ENCODE assay signal across 28 cellular contexts in the genomic region with DNA sequence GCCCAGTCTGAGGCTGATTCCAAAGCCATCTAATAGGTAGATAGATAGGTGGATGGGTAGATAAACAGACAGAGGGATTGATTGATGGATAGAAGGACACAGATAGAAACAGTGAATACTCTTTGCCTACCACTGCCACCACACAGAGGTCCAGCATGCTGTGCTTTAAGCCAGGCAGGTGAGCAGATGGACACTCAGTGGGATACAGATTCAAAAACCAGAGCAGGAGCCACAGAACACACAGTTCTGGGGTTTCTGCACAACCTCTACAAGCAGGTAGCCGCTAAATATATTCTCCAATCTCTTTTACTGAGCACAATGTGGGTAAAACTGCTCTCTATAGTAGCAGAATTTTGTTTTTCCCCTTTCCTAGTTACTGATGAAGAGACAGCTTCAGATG. TPM values are rescaled to one million over a fixed set of nuclear protein-coding genes. Genes with fewer than 3 reads are reported as not detected.
DNase-seq lines count a peak whose midpoint lies in the region; ATAC-seq and TF ChIP-seq lines count a peak whose summit lies in the region.
"Had no signal": no experiment of that assay in that cellular context is flagged by ENCODE, and none has a peak within 500 bp of the region (broad histone marks: within the 10 kb centered on the region; RNA-seq: fewer than 3 reads in every experiment).

No MANE protein-coding gene starts in this region.

- in situ Hi-C loops in mammary epithelial cell (cut with MboI; ENCODE audit: low sequenced_read_pairs in 2 of 2), result loop anchor here in 1 of 2 donors (10.0 kb wide), 1 partner anchor 163 kb away; no protein-coding TSS in a partner anchor

- no TSS peak for BruUV-seq in mammary epithelial cell (replicated peaks; lab: Mats Ljungman, UMichigan)

- no peak overlapping the region for H3K9ac ChIP-seq in mammary epithelial cell (ENCODE audit: insufficient read depth, low read length)

- H3K9me3 ChIP-seq in mammary epithelial cell (replicated peaks; ENCODE audit: insufficient read depth, low read length) (no peaks in the 10 kb centered on the region), breast epithelium (no peaks in the 10 kb centered on the region)
- H3K9me3 ChIP-seq: Peyer's patch had no signal

- no peak overlapping the region for H3K4me3 ChIP-seq in mammary epithelial cell (replicated peaks in 1 of 3; ENCODE audit: insufficient read depth in 1 of 3, low read depth in 2 of 3, low read length in 3 of 3)
- H3K4me3 ChIP-seq in breast epithelium, result no peak overlapping the region
- H3K4me3 ChIP-seq: GM12878, Peyer's patch had no signal

- CTCF ChIA-PET in mammary epithelial cell (lab: Charles Lee; ENCODE audit: low non-redundant PET), result no interaction called here

- no peak overlapping the region for H3K4me2 ChIP-seq in mammary epithelial cell (ENCODE audit: insufficient read depth, low read depth, low read length)

- no peak for DNase-seq in mammary epithelial cell
- no peak for DNase-seq in breast epithelium (ENCODE audit: low spot score in 2 of 2)
- DNase-seq in foreskin keratinocyte, result no peak
- no peak for DNase-seq in activated effector memory CD4-positive, alpha-beta T cell treated with Interleukin-2 at 50 U/mL for 16 hours
- DNase-seq in stimulated activated naive CD8-positive, alpha-beta T cell treated with anti-CD3 and anti-CD28 coated beads, Interleukin-15, Interleukin-2, amounts not matched to agents 100 U/mL and 50 U/mL, for 24 hours, result no peak
- DNase-seq: DMS53; GDM1; Karpas-422; NCI-H1092; NCI-H1436; NCI-H187; NCI-H2081 treated with DMSO at 0.1 percent for 48 hours; NCI-H2171; NCI-H345; NCI-H510A treated with DMSO at 0.1 percent for 48 hours; NCI-H748 treated with DMSO at 0.1 percent for 48 hours; NK-92 treated with Interleukin-12 subunit alpha and Interleukin-12 subunit beta, amount 100 ng/mL, for 24 hours; Peyer's patch; SHP77 treated with DMSO at 0.1 percent for 48 hours had no signal

- H3K27ac ChIP-seq in mammary epithelial cell (ENCODE audit: insufficient read depth, low read depth, low read length) (no peak overlapping the region), breast epithelium (no peak overlapping the region), VCaP (peak overlapping the region; percentile 83), foreskin keratinocyte (no peak overlapping the region)
- H3K27ac ChIP-seq: Peyer's patch had no signal

- ATAC-seq in foreskin keratinocyte (peak; percentile 12), HG03565 (IDR thresholded peaks at IDR 0.05; ENCODE audit: unreplicated experiment) (no peak)
- ATAC-seq in stimulated activated naive CD8-positive, alpha-beta T cell treated with anti-CD3 and anti-CD28 coated beads, Interleukin-15, Interleukin-2, amounts not matched to agents 100 U/mL and 50 U/mL, for 24 hours, result no peak
- ATAC-seq: GM12878, HCT116, HepG2 had no signal

- no peak for TF ChIP-seq CTCF in mammary epithelial cell (conservative IDR thresholded peaks at IDR 0.05 in 1 of 2, IDR thresholded peaks at IDR 0.05 in 1 of 2; ENCODE audit: extremely low read depth in 1 of 2, insufficient read depth in 1 of 2, low read depth in 1 of 2, low read length in 2 of 2)
- no peak for TF ChIP-seq CTCF in breast epithelium (IDR thresholded peaks at IDR 0.05)
- no peak for TF ChIP-seq CTCF in VCaP (conservative IDR thresholded peaks at IDR 0.05)
- TF ChIP-seq CTCF in foreskin keratinocyte (conservative IDR thresholded peaks at IDR 0.05), result no peak

- H4K20me1 ChIP-seq in mammary epithelial cell (ENCODE audit: insufficient read depth, low read length), result no peaks in the 10 kb centered on the region

- H3K27me3 ChIP-seq in mammary epithelial cell (ENCODE audit: insufficient read depth, low read length) (no peaks in the 10 kb centered on the region), breast epithelium (no peaks in the 10 kb centered on the region), foreskin keratinocyte (peaks cover 4% of the 10 kb centered on the region)
- H3K27me3 ChIP-seq: Peyer's patch had no signal

- dilution Hi-C loops in mammary epithelial cell (cut with HindIII; ENCODE audit: low sequenced_read_pairs), result no loop called here

- H3K79me2 ChIP-seq in mammary epithelial cell (ENCODE audit: insufficient read depth, low read length), result no peaks in the 10 kb centered on the region

- H3K36me3 ChIP-seq in mammary epithelial cell (ENCODE audit: insufficient read depth, low read length) (no peaks in the 10 kb centered on the region), breast epithelium (no peaks in the 10 kb centered on the region)
- H3K36me3 ChIP-seq: Peyer's patch had no signal

- intact Hi-C loops in mammary epithelial cell (cut with micrococcal nuclease) (loop anchor here (5.0 to 10.0 kb wide), 2 partner anchors 193 to 615 kb away; no protein-coding TSS in a partner anchor), breast epithelium (cut with DNase I; ENCODE audit: low total_unique reads) (no loop called here)

- H3K4me1 ChIP-seq in mammary epithelial cell (ENCODE audit: insufficient read depth, low read length) (peaks cover 13% of the 10 kb centered on the region), breast epithelium (no peaks in the 10 kb centered on the region), foreskin keratinocyte (peaks cover 5% of the 10 kb centered on the region)
- H3K4me1 ChIP-seq: Peyer's patch had no signal

- TF ChIP-seq POLR2A in breast epithelium (IDR thresholded peaks at IDR 0.05), result no peak

- H2AFZ ChIP-seq in mammary epithelial cell (ENCODE audit: low read depth, low read length), result peak overlapping the region; percentile 5

- 100% methylated on average over 1 of the region's 1 CpG for WGBS in mammary epithelial cell (ENCODE audit: low coverage, missing lambda C conversion rate)

RNA-seq across cellular contexts. Expression of gene JHY, which starts 20.5 kb away (rescaled TPM):
- total RNA-seq in mammary epithelial cell (1 to 10 TPM; 6.2 to 7.7 TPM), breast epithelium (10 to 100 TPM; 11.7 to 13.1 (median 11.8) TPM), foreskin keratinocyte (4.0 and 4.7 TPM in 2 replicates)
- polyA plus RNA-seq in mammary epithelial cell (2.3 TPM), foreskin keratinocyte (2.0 and 2.4 TPM in 2 replicates)
- polyA minus RNA-seq in mammary epithelial cell, result 3.3 TPM
- total RNA-seq: HepG2 had no signal
- polyA plus RNA-seq: HepG2 had no signal

RNA-seq across cellular contexts. Expression of gene CRTAM, which starts 23.8 kb away (rescaled TPM):
- total RNA-seq in mammary epithelial cell (under 1 TPM in 1 of 2 donors, not detected in 1; 0.33 TPM), breast epithelium (1 to 10 TPM in 1 of 3 donors, under 1 TPM in 2; 0.33 to 1.5 (median 0.96) TPM), foreskin keratinocyte (not detected in 2 replicates)
- polyA plus RNA-seq in mammary epithelial cell (0.03 TPM), foreskin keratinocyte (not detected in 2 replicates)
- polyA minus RNA-seq in mammary epithelial cell, result not detected
- total RNA-seq: A172, H4, HepG2, HT-29 had no signal
- polyA plus RNA-seq: BJ, HepG2 had no signal
